In the genomic region with DNA sequence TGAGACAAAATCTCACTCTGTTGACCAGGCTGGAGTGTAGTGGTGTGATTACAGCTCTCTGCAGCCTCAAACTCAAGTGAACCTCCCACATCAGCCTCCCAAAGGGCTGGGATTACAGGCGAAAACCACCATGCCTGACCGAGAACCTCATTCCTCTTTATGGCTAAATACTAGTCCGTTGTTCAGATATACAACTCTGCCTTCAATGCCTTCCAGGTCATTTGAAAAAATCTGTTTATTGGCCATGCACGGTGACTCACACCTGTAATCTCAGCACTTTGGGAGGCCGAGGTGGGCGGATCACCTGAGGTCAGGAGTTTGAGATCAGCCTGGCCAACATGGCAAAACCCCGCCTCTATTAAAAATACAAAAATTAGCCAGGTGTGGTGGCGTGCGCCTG, we compare ENCODE assay signal across 1 cellular context. TPM values are rescaled to one million over a fixed set of nuclear protein-coding genes. Genes with fewer than 3 reads are reported as not detected.
"Had no signal": no experiment of that assay in that cellular context is flagged by ENCODE, and none has a peak within 500 bp of the region (broad histone marks: within the 10 kb centered on the region; RNA-seq: fewer than 3 reads in every experiment).

No MANE protein-coding gene starts in this region.

RNA-seq across cellular contexts. Expression of gene C1QL4, which starts 43.2 kb away (rescaled TPM):
- total RNA-seq: GM12878 had no signal
